In the genomic region with DNA sequence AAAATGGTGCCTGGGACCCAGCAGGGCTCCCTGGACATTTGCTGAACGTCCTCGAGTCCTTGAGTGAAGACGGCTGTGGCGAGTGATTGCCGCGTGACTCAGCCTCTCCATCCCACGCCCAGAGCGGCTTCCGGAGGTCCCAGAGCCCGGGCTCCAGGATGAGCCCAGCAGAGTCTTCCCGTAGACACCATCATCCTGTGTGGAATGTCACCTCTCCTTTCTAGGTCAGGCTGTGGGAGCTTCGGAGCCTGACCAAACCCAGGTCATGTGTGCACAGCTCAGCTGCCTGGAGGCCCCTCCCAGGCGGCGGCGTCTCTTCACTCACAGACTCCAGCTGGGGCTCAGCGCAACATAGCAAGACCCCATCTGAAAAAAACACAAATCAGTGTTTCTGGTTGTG, we compare ENCODE assay signal across 15 cellular contexts. TPM values are rescaled to one million over a fixed set of nuclear protein-coding genes. Genes with fewer than 3 reads are reported as not detected.
DNase-seq lines count a peak whose midpoint lies in the region; FAIRE-seq and TF ChIP-seq lines count a peak whose summit lies in the region.
"Had no signal": no experiment of that assay in that cellular context is flagged by ENCODE, and none has a peak within 500 bp of the region (broad histone marks: within the 10 kb centered on the region; RNA-seq: fewer than 3 reads in every experiment).

No MANE protein-coding gene starts in this region.

- TF ChIP-seq POLR2A in H54 (IDR thresholded peaks at IDR 0.05; ENCODE audit: low read depth, low read length), result no peak

- H3K4me3 ChIP-seq in kidney epithelial cell (ENCODE audit: low read depth, low read length), result no peak overlapping the region

- no peak overlapping the region for H3K27ac Mint-ChIP-seq in MCF 10A (ENCODE audit: low read depth, unreplicated experiment)
- H3K27ac Mint-ChIP-seq: stimulated activated naive CD8-positive, alpha-beta T cell treated with anti-CD3 and anti-CD28 coated beads, Interleukin-15, Interleukin-2, amounts not matched to agents 100 ng/mL and 50 ng/mL, for 24 hours had no signal

- no peak for TF ChIP-seq CTCF in kidney epithelial cell (IDR thresholded peaks at IDR 0.05; ENCODE audit: insufficient read depth, low read length, poor library complexity, severe bottlenecking)
- TF ChIP-seq CTCF in MCF 10A (IDR thresholded peaks at IDR 0.05; ENCODE audit: unreplicated experiment), result no peak

- BruUV-seq in MCF 10A (replicated peaks; lab: Mats Ljungman, UMichigan), result no TSS peak

- POLR2A ChIA-PET in MCF 10A (lab: Yijun Ruan, JAX), result no interaction called here

- no peaks in the 10 kb centered on the region for H3K27me3 Mint-ChIP-seq in MCF 10A (ENCODE audit: insufficient read depth, unreplicated experiment)
- H3K27me3 Mint-ChIP-seq: stimulated activated naive CD8-positive, alpha-beta T cell treated with anti-CD3 and anti-CD28 coated beads, Interleukin-15, Interleukin-2, amounts not matched to agents 100 ng/mL and 50 ng/mL, for 24 hours had no signal

- intact Hi-C loops in MCF 10A (cut with micrococcal nuclease), result no loop called here
- intact Hi-C loops in posterior vena cava (cut with DNase I), result no loop called here

- CTCF ChIA-PET in MCF 10A (lab: Yijun Ruan, JAX), result interaction anchor here (0.7 kb wide), 1 partner anchor 11 kb away, joined by 3 read pairs; no protein-coding TSS in a partner anchor

- peak; percentile 64 for FAIRE-seq in H54 (lab: Jason Lieb, UNC)
- FAIRE-seq: islet of Langerhans had no signal

- no peaks in the 10 kb centered on the region for H3K9me3 Mint-ChIP-seq in MCF 10A (ENCODE audit: unreplicated experiment)
- H3K9me3 Mint-ChIP-seq: neural crest cell; stimulated activated naive CD8-positive, alpha-beta T cell treated with anti-CD3 and anti-CD28 coated beads, Interleukin-15, Interleukin-2, amounts not matched to agents 100 ng/mL and 50 ng/mL, for 24 hours had no signal

- DNase-seq in H54 (ENCODE audit: insufficient read length, low spot score) (peak; percentile 87), caudate nucleus (lab: John Stamatoyannopoulos, UW) (peak in 12 of 61 donors; percentile 18 to 66 (median 32)), kidney epithelial cell (ENCODE audit: low read depth) (peak; percentile 52), smooth muscle cell of the brain vasculature (ENCODE audit: low read depth, low spot score) (peak; percentile 43), CD1c-positive myeloid dendritic cell (ENCODE audit: extremely low spot score) (no peak), RPMI8226 (no peak), MCF 10A (ENCODE audit: unreplicated experiment) (no peak), posterior vena cava (ENCODE audit: low spot score) (no peak)
- DNase-seq: aorta, NCI-H526 treated with DMSO at 0.1 percent for 48 hours had no signal

- no peak overlapping the region for H3K4me3 Mint-ChIP-seq in MCF 10A (ENCODE audit: unreplicated experiment)
- H3K4me3 Mint-ChIP-seq: neural crest cell; stimulated activated naive CD8-positive, alpha-beta T cell treated with anti-CD3 and anti-CD28 coated beads, Interleukin-15, Interleukin-2, amounts not matched to agents 100 ng/mL and 50 ng/mL, for 24 hours had no signal

- H3K27ac ChIP-seq in caudate nucleus (ENCODE audit: low read depth, low read length), result peak overlapping the region; percentile 94
- H3K27ac ChIP-seq: epithelial cell of prostate, VCaP had no signal

- no peaks in the 10 kb centered on the region for H3K36me3 Mint-ChIP-seq in MCF 10A (ENCODE audit: insufficient read depth, unreplicated experiment)

- no peaks in the 10 kb centered on the region for H3K27me3 ChIP-seq in kidney epithelial cell (ENCODE audit: control insufficient read depth, insufficient read depth, low read length)

- no peaks in the 10 kb centered on the region for H3K36me3 ChIP-seq in kidney epithelial cell (ENCODE audit: control insufficient read depth, insufficient read depth, low read length)

- H3K4me1 Mint-ChIP-seq in MCF 10A (ENCODE audit: insufficient read depth, unreplicated experiment), result no peaks in the 10 kb centered on the region

RNA-seq across cellular contexts. Expression of a gene that starts 38.2 kb away (rescaled TPM):
- total RNA-seq in kidney epithelial cell (37.0 and 37.6 TPM in 2 replicates), MCF 10A (2022) (20.3 and 24.9 TPM in 2 replicates), posterior vena cava (1 to 10 TPM; 3.0 to 3.6 TPM)

Comparison
In these comparisons a context has a peak if more than half of its experiments do, and no peak if none do; other contexts are left out.
1. DNase-seq: peak in H54 (single experiment), kidney epithelial cell (single experiment) and smooth muscle cell of the brain vasculature (single experiment); none in CD1c-positive myeloid dendritic cell (single experiment), RPMI8226 (single experiment), MCF 10A (single experiment) and posterior vena cava (single experiment).